9 cellular contexts compared by ENCODE assay signal in genomic region chr17:16418684-16419066, GRCh38. TPM values are rescaled to one million over a fixed set of nuclear protein-coding genes. Genes with fewer than 3 reads are reported as not detected.
DNase-seq lines count a peak whose midpoint lies in the region; ATAC-seq and TF ChIP-seq lines count a peak whose summit lies in the region.
"Had no signal": no experiment of that assay in that cellular context is flagged by ENCODE, and none has a peak within 500 bp of the region (broad histone marks: within the 10 kb centered on the region; RNA-seq: fewer than 3 reads in every experiment).

No MANE protein-coding gene starts in this region.

- H2AFZ ChIP-seq in Loucy (ENCODE audit: low read length) (no peak overlapping the region), parathyroid adenoma (no peak overlapping the region)

- H3K36me3 Mint-ChIP-seq in CD4-positive, alpha-beta T cell (ENCODE audit: low read depth): peaks cover 74% of the 10 kb centered on the region
- no peaks in the 10 kb centered on the region for H3K36me3 Mint-ChIP-seq in MCF 10A (ENCODE audit: insufficient read depth, unreplicated experiment)

- H3K9me3 Mint-ChIP-seq in CD4-positive, alpha-beta T cell: no peaks in the 10 kb centered on the region
- no peaks in the 10 kb centered on the region for H3K9me3 Mint-ChIP-seq in MCF 10A (ENCODE audit: unreplicated experiment)

- H3K9ac ChIP-seq in Loucy (ENCODE audit: low read depth, low read length, poor library complexity, severe bottlenecking) (peak overlapping the region; percentile 95), parathyroid adenoma (no peak overlapping the region)

- H3K4me2 ChIP-seq in Loucy (ENCODE audit: low read depth, low read length, poor library complexity, severe bottlenecking) (peak overlapping the region; percentile 99), parathyroid adenoma (ENCODE audit: low read length) (no peak overlapping the region)

- no peak for TF ChIP-seq CTCF in CD4-positive, alpha-beta T cell (IDR thresholded peaks at IDR 0.05)
- TF ChIP-seq CTCF in Loucy (conservative IDR thresholded peaks at IDR 0.05; ENCODE audit: low read length) (no peak), MCF 10A (IDR thresholded peaks at IDR 0.05; ENCODE audit: unreplicated experiment) (no peak), parathyroid adenoma (IDR thresholded peaks at IDR 0.05) (no peak)

- CTCF ChIA-PET in CD4-positive, alpha-beta T cell (lab: Charles Lee): interaction anchor here (0.8 to 1.1 kb wide), 2 partner anchors 9 to 55 kb away, joined by 4 to 6 read pairs; no protein-coding TSS in a partner anchor
- CTCF ChIA-PET in MCF 10A (lab: Yijun Ruan, JAX): interaction anchor here (0.5 to 0.8 kb wide), 4 partner anchors 9 to 265 kb away, joined by 3 to 5 read pairs (median 4); no protein-coding TSS in a partner anchor

- H3K4me1 Mint-ChIP-seq in CD4-positive, alpha-beta T cell (ENCODE audit: low read depth): peaks cover 55% of the 10 kb centered on the region
- H3K4me1 Mint-ChIP-seq in MCF 10A (ENCODE audit: insufficient read depth, unreplicated experiment): peaks cover 9% of the 10 kb centered on the region

- no peaks in the 10 kb centered on the region for H4K20me1 ChIP-seq in Loucy (ENCODE audit: insufficient read depth, low read length, poor library complexity, severe bottlenecking)

- POLR2A ChIA-PET in CD4-positive, alpha-beta T cell (lab: Charles Lee): interaction anchor here (0.6 kb wide), 1 partner anchor 9 kb away, joined by 3 read pairs; no protein-coding TSS in a partner anchor
- POLR2A ChIA-PET in MCF 10A (lab: Yijun Ruan, JAX): interaction anchor here (0.5 to 2.4 kb wide), 3 partner anchors 20 to 311 kb away, joined by 3 to 11 read pairs (median 4); no protein-coding TSS in a partner anchor

- H3K36me3 ChIP-seq in Loucy (ENCODE audit: insufficient read depth, low read length): peaks cover 13% of the 10 kb centered on the region; the same call in 1 of the 2 replicates
- no peaks in the 10 kb centered on the region for H3K36me3 ChIP-seq in parathyroid adenoma (ENCODE audit: control insufficient read depth, insufficient read depth, low read length)

- peak overlapping the region; percentile 75 for H3K4me3 Mint-ChIP-seq in CD4-positive, alpha-beta T cell
- no peak overlapping the region for H3K4me3 Mint-ChIP-seq in MCF 10A (ENCODE audit: unreplicated experiment)

- H3K4me3 ChIP-seq in Loucy (ENCODE audit: low read length, poor library complexity, severe bottlenecking) (peak overlapping the region; percentile 29), parathyroid adenoma (ENCODE audit: low read depth, low read length) (no peak overlapping the region)

- no peak for DNase-seq in CD4-positive, alpha-beta T cell
- DNase-seq in MCF 10A (ENCODE audit: unreplicated experiment) (no peak), DMS53 treated with DMSO at 0.1 percent for 48 hours (lab: John Stamatoyannopoulos, UW; ENCODE audit: unreplicated experiment) (no peak), NOMO-1 (lab: John Stamatoyannopoulos, UW; ENCODE audit: unreplicated experiment in 2 of 2) (no peak), NCI-H1105 (lab: John Stamatoyannopoulos, UW) (no peak)
- DNase-seq: NCI-H526 had no signal

- no peak overlapping the region for H3K27ac ChIP-seq in CD4-positive, alpha-beta T cell (ENCODE audit: low read depth, low read length)
- H3K27ac ChIP-seq in parathyroid adenoma: peak overlapping the region; percentile 29

- H3K27me3 Mint-ChIP-seq in CD4-positive, alpha-beta T cell: no peaks in the 10 kb centered on the region
- no peaks in the 10 kb centered on the region for H3K27me3 Mint-ChIP-seq in MCF 10A (ENCODE audit: insufficient read depth, unreplicated experiment)

- H3K27ac Mint-ChIP-seq in CD4-positive, alpha-beta T cell: peak overlapping the region; percentile 85
- peak overlapping the region; percentile 82 for H3K27ac Mint-ChIP-seq in MCF 10A (ENCODE audit: low read depth, unreplicated experiment)

- H3K4me1 ChIP-seq in Loucy (ENCODE audit: insufficient read depth, low read length, poor library complexity, severe bottlenecking) (peaks cover 38% of the 10 kb centered on the region), parathyroid adenoma (peaks cover 15% of the 10 kb centered on the region)

- H3K9me2 ChIP-seq in Loucy (replicated peaks; ENCODE audit: low read depth, low read length): no peaks in the 10 kb centered on the region

- ATAC-seq in CD4-positive, alpha-beta T cell (ENCODE audit: poor library complexity): no peak
- ATAC-seq in HG03139 (IDR thresholded peaks at IDR 0.05; ENCODE audit: unreplicated experiment): no peak

- no peaks in the 10 kb centered on the region for H3K27me3 ChIP-seq in CD4-positive, alpha-beta T cell (ENCODE audit: control insufficient read depth, insufficient read depth, low read length)
- H3K27me3 ChIP-seq in Loucy (ENCODE audit: insufficient read depth, low read length, poor library complexity, severe bottlenecking): no peaks in the 10 kb centered on the region
- no peaks in the 10 kb centered on the region for H3K27me3 ChIP-seq in parathyroid adenoma (ENCODE audit: control insufficient read depth, insufficient read depth, low read length)

- intact Hi-C loops in CD4-positive, alpha-beta T cell (cut with DNase I, micrococcal nuclease): loop anchor here in 1 of 2 experiments (2.0 to 10.0 kb wide), 2 partner anchors 18 to 54 kb away; no protein-coding TSS in a partner anchor
- intact Hi-C loops in MCF 10A (cut with micrococcal nuclease): no loop called here

- H3K9me3 ChIP-seq in CD4-positive, alpha-beta T cell (ENCODE audit: control insufficient read depth, low read length): no peaks in the 10 kb centered on the region
- H3K9me3 ChIP-seq in Loucy (ENCODE audit: insufficient read depth, low read depth, low read length): no peaks in the 10 kb centered on the region
- H3K9me3 ChIP-seq in parathyroid adenoma (ENCODE audit: control insufficient read depth, low read length): no peaks in the 10 kb centered on the region

- H3K79me2 ChIP-seq in Loucy (ENCODE audit: insufficient read depth, low read length) (peaks cover 50% of the 10 kb centered on the region), parathyroid adenoma (peaks cover 13% of the 10 kb centered on the region)

- peaks cover 4% of the 10 kb centered on the region; the same call in 1 of the 2 replicates for H3F3A ChIP-seq in Loucy (ENCODE audit: low read depth)

- no TSS peak for BruUV-seq in MCF 10A (replicated peaks; lab: Mats Ljungman, UMichigan)

RNA-seq across cellular contexts. Expression of gene TRPV2, which starts 3.3 kb away (rescaled TPM):
- total RNA-seq in CD4-positive, alpha-beta T cell: 10 to 100 TPM; 42.8 to 45.2 TPM
- total RNA-seq in MCF 10A (2022): not detected in 2 replicates

RNA-seq across cellular contexts. Expression of gene UBB, which starts 37.8 kb away (rescaled TPM):
- total RNA-seq in CD4-positive, alpha-beta T cell: 100 to 1,000 TPM; 646 to 647 TPM
- total RNA-seq in MCF 10A (2022): 626 and 729 TPM in 2 replicates

Comparison
In these comparisons a context has a peak if more than half of its experiments do, and no peak if none do; other contexts are left out.
1. RNA of gene TRPV2, which starts 3.3 kb away (total RNA-seq): 42.8 to 45.2 TPM in CD4-positive, alpha-beta T cell; not detected in MCF 10A; every median in the first group is over 10 times any median in the second.